ENCODE assay signal across 8 cellular contexts in genomic region chr1:40316595-40317393, GRCh38. TPM values are rescaled to one million over a fixed set of nuclear protein-coding genes. Genes with fewer than 3 reads are reported as not detected.
DNase-seq lines count a peak whose midpoint lies in the region; ATAC-seq and TF ChIP-seq lines count a peak whose summit lies in the region.

Gene COL9A2, minus strand, starts transcription at chr1:40317286. Its CDS starts 89 bp downstream, at chr1:40317197.

- H3K27ac ChIP-seq in HUES6 (ENCODE audit: low read depth, low read length) (no peak within 1 kb of the TSS), brain microvascular endothelial cell (no peak within 1 kb of the TSS), spleen (peak within 1 kb of the TSS in 4 of 8 donors; percentile 20 to 70 (median 66))

- DNase-seq in C1 segment of cervical spinal cord (lab: John Stamatoyannopoulos, UW) (peak in 11 of 14 donors; percentile 43 to 90 (median 73)), T-helper 9 cell (peak; percentile 50), brain microvascular endothelial cell (no peak), islet precursor cell (peak; percentile 86), spleen (peak; percentile 93)

- H3K27me3 ChIP-seq in HUES6 (ENCODE audit: control insufficient read depth, insufficient read depth, low read length) = peaks cover 54% of the 10 kb centered on the region
- peaks cover 28% of the 10 kb centered on the region for H3K27me3 ChIP-seq in brain microvascular endothelial cell (replicated peaks)
- H3K27me3 ChIP-seq in spleen (replicated peaks in 1 of 7) = peaks cover 0 to 45% (median 24%) of the 10 kb centered on the region in 7 donors

- in situ Hi-C loops in brain microvascular endothelial cell (cut with HindIII; ENCODE audit: low pct_ligation_motif_present, low sequenced_read_pairs) = no loop called here

- ATAC-seq in HG03520 (IDR thresholded peaks at IDR 0.05; ENCODE audit: unreplicated experiment) = no peak
- no peak for ATAC-seq in HG02588 (IDR thresholded peaks at IDR 0.05; ENCODE audit: unreplicated experiment)

- WGBS in spleen, 5 donors = 1 to 3% (median 2%) methylated on average over 21 to 84 of the region's 84 CpGs

- H3K36me3 ChIP-seq in HUES6 (ENCODE audit: control insufficient read depth, insufficient read depth, low read length) = no peaks in the 10 kb centered on the region
- no peaks in the 10 kb centered on the region for H3K36me3 ChIP-seq in brain microvascular endothelial cell (replicated peaks)
- no peaks in the 10 kb centered on the region for H3K36me3 ChIP-seq in spleen

- intact Hi-C loops in spleen (cut with DNase I; ENCODE audit: low total_unique reads) = no loop called here

- peak within 1 kb of the TSS; percentile 57 for H3K9ac ChIP-seq in HUES6 (ENCODE audit: low read length)

- TF ChIP-seq POLR2A in spleen (IDR thresholded peaks at IDR 0.05) = no peak

- H3K4me1 ChIP-seq in HUES6 (ENCODE audit: control insufficient read depth, insufficient read depth, low read length) (peaks cover 21% of the 10 kb centered on the region), spleen (peaks cover 29 to 60% (median 59%) of the 10 kb centered on the region in 6 donors)

- no peaks in the 10 kb centered on the region for H3K9me3 ChIP-seq in HUES6 (ENCODE audit: control insufficient read depth, insufficient read depth, low read depth, low read length)
- no peaks in the 10 kb centered on the region for H3K9me3 ChIP-seq in spleen

- H3K4me3 ChIP-seq in HUES6 (ENCODE audit: low read depth, low read length) (peak within 1 kb of the TSS; percentile 78), brain microvascular endothelial cell (ENCODE audit: low read depth, low read length) (peak within 1 kb of the TSS; percentile 38), spleen (peak within 1 kb of the TSS; percentile 39 to 82 (median 52))

- TF ChIP-seq CTCF in brain microvascular endothelial cell (IDR thresholded peaks at IDR 0.05; ENCODE audit: low read depth, low read length, missing control alignments) = no peak
- TF ChIP-seq CTCF in spleen (IDR thresholded peaks at IDR 0.05 in 8 of 11, conservative IDR thresholded peaks at IDR 0.05 in 3 of 11) = peak in 3 of 11 experiments; percentile 17 to 26 (median 18)

RNA-seq across cellular contexts. Expression of gene COL9A2, which starts in this region (rescaled TPM):
- 10 to 100 TPM in 2 of 7 donors, 1 to 10 TPM in 5; 3.1 to 16.0 (median 6.2) TPM for total RNA-seq in spleen
- polyA plus RNA-seq in spleen = 10 to 100 TPM in 2 of 3 donors, 1 to 10 TPM in 1; 9.1 to 17.8 (median 10.1) TPM
